In the genomic region with DNA sequence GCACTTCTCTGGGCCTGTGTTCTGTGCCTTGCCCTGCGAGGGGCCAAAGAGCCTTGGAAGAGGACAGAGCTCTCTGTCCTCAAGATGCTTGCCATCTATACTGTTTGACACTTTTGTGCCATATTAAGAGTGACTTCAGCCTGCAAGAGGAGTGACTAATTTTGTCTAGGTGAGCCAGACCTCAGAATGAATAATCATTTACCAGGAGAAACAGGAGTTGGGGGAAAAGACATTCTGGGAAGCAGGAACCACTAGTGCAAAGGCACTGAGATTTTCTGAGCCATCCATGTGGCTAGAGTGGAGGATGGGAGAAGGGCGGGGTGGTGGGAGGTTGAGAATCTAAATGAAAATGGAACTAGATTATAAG, we compare ENCODE assay signal across 11 cellular contexts. TPM values are rescaled to one million over a fixed set of nuclear protein-coding genes. Genes with fewer than 3 reads are reported as not detected.
DNase-seq lines count a peak whose midpoint lies in the region; ATAC-seq and TF ChIP-seq lines count a peak whose summit lies in the region.
"Had no signal": no experiment of that assay in that cellular context is flagged by ENCODE, and none has a peak within 500 bp of the region (broad histone marks: within the 10 kb centered on the region; RNA-seq: fewer than 3 reads in every experiment).

No MANE protein-coding gene starts in this region.

- no peaks in the 10 kb centered on the region for H3K9me3 ChIP-seq in CD4-positive, alpha-beta T cell (ENCODE audit: control insufficient read depth, low read length)
- H3K9me3 ChIP-seq in adipocyte (ENCODE audit: control insufficient read depth, low read length) (no peaks in the 10 kb centered on the region), prostate gland (no peaks in the 10 kb centered on the region)

- peak overlapping the region; percentile 92 for H3K9ac ChIP-seq in adipocyte (ENCODE audit: low read length)

- intact Hi-C loops in CD4-positive, alpha-beta T cell (cut with DNase I, micrococcal nuclease): no loop called here
- intact Hi-C loops in prostate gland (cut with DNase I) (loop anchor here (5.0 kb wide), 1 partner anchor 58 kb away; no protein-coding TSS in a partner anchor), sciatic nerve (cut with DNase I) (loop anchor here (10.0 kb wide), 1 partner anchor 55 kb away; no protein-coding TSS in a partner anchor)

- CTCF ChIA-PET in CD4-positive, alpha-beta T cell (lab: Charles Lee): interaction anchor here (2.6 kb wide), 1 partner anchor 8 kb away, joined by 11 read pairs; no protein-coding TSS in a partner anchor

- peaks cover 12% of the 10 kb centered on the region for H3K27me3 Mint-ChIP-seq in CD4-positive, alpha-beta T cell

- no peak for ATAC-seq in CD4-positive, alpha-beta T cell (ENCODE audit: poor library complexity)
- ATAC-seq in sciatic nerve (no peak), GM18520 (IDR thresholded peaks at IDR 0.05; ENCODE audit: unreplicated experiment) (no peak), GM21390 (IDR thresholded peaks at IDR 0.05; ENCODE audit: unreplicated experiment) (no peak)

- H3K36me3 ChIP-seq in adipocyte (ENCODE audit: control insufficient read depth, insufficient read depth, low read length, severe bottlenecking) (no peaks in the 10 kb centered on the region), prostate gland (no peaks in the 10 kb centered on the region)

- H3K4me1 ChIP-seq in adipocyte (ENCODE audit: control insufficient read depth, insufficient read depth, low read length): peaks cover 56% of the 10 kb centered on the region
- H3K4me1 ChIP-seq in prostate gland (replicated peaks): peaks cover 3% of the 10 kb centered on the region

- H3K9me3 Mint-ChIP-seq in CD4-positive, alpha-beta T cell: no peaks in the 10 kb centered on the region

- no peak overlapping the region for H3K27ac Mint-ChIP-seq in CD4-positive, alpha-beta T cell

- peak overlapping the region; percentile 31 for H3K4me3 Mint-ChIP-seq in CD4-positive, alpha-beta T cell

- POLR2A ChIA-PET in CD4-positive, alpha-beta T cell (lab: Charles Lee): no interaction called here

- 71% methylated on average over 2 of the region's 2 CpGs for WGBS in prostate gland

- no peak overlapping the region for H3K27ac ChIP-seq in CD4-positive, alpha-beta T cell (ENCODE audit: low read depth, low read length)
- H3K27ac ChIP-seq in prostate gland: peak overlapping the region; percentile 76 to 82

- peak overlapping the region; percentile 93 for H3K4me3 ChIP-seq in adipocyte (ENCODE audit: low read length)
- peak overlapping the region; percentile 73 to 94 for H3K4me3 ChIP-seq in foreskin fibroblast (ENCODE audit: low read depth in 1 of 2, low read length in 2 of 2)
- peak overlapping the region in 1 of 2 donors; percentile 81 for H3K4me3 ChIP-seq in prostate gland

- H3K36me3 Mint-ChIP-seq in CD4-positive, alpha-beta T cell (ENCODE audit: low read depth): no peaks in the 10 kb centered on the region

- DNase-seq in CD4-positive, alpha-beta T cell: no peak
- DNase-seq in adipocyte (ENCODE audit: low read depth): no peak
- no peak for DNase-seq in foreskin fibroblast
- DNase-seq in prostate gland (ENCODE audit: low spot score): no peak
- DNase-seq in sciatic nerve (ENCODE audit: low spot score): no peak
- DNase-seq in activated CD8-positive, alpha-beta memory T cell treated with anti-CD3 and anti-CD28 coated beads for 24 hours: no peak
- DNase-seq: activated gamma-delta T cell treated with Interleukin-2 at 50 U/mL for 16 hours, DMS153, NCI-H2029 had no signal

- no peak for TF ChIP-seq CTCF in CD4-positive, alpha-beta T cell (IDR thresholded peaks at IDR 0.05)
- no peak for TF ChIP-seq CTCF in foreskin fibroblast (IDR thresholded peaks at IDR 0.05; ENCODE audit: low read depth, low read length)
- TF ChIP-seq CTCF in prostate gland (IDR thresholded peaks at IDR 0.05): no peak

- H3K4me1 Mint-ChIP-seq in CD4-positive, alpha-beta T cell (ENCODE audit: low read depth): peaks cover 12% of the 10 kb centered on the region

- no peak for TF ChIP-seq POLR2A in prostate gland (IDR thresholded peaks at IDR 0.05)

- H3K27me3 ChIP-seq in CD4-positive, alpha-beta T cell (ENCODE audit: control insufficient read depth, insufficient read depth, low read length): no peaks in the 10 kb centered on the region
- H3K27me3 ChIP-seq in adipocyte (replicated peaks; ENCODE audit: control insufficient read depth, insufficient read depth, low read length) (no peaks in the 10 kb centered on the region), prostate gland (replicated peaks; ENCODE audit: insufficient read depth) (no peaks in the 10 kb centered on the region)

RNA-seq across cellular contexts. Expression of gene GSN, which starts 1.9 kb away (rescaled TPM):
- 1 to 10 TPM; 2.6 to 2.7 TPM for total RNA-seq in CD4-positive, alpha-beta T cell
- total RNA-seq in prostate gland (100 to 1,000 TPM; 390 to 690 TPM), sciatic nerve (1,757 TPM)

Comparison
In these comparisons a context has a peak if more than half of its experiments do, and no peak if none do; other contexts are left out.
1. RNA of gene GSN, which starts 1.9 kb away (total RNA-seq): 1,757 TPM in sciatic nerve (single experiment) and 390 to 690 TPM in prostate gland; 2.6 to 2.7 TPM in CD4-positive, alpha-beta T cell; every median in the first group is over 100 times any median in the second.
2. intact Hi-C loops: an anchor here in prostate gland (5.0 kb wide) and sciatic nerve (10.0 kb wide); none called in CD4-positive, alpha-beta T cell.